Comparison of ENCODE assay signal across 9 cellular contexts in the genomic region with DNA sequence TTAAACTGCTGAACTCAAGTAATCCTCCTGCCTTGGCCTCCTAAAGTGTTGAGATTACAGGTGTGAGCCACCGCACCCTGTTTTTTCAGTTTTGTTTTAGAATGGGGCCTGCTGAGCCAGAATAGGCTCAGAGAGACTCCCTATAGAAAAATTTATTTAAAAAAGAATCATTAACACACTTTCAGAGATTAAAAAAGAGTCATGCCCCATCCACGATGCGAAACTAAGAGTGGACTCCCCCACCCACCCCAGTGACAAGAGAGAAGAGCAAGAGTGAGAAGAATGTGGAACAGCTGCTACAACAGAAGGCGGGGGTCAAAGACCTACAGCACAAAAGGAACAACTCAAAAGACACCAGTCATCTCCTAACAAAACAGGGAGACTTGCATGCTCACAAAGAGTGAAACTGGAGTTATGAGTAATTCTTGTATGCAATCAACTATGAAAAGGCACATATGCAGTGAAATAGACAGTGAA.
DNase-seq lines count a peak whose midpoint lies in the region; ATAC-seq lines count a peak whose summit lies in the region.
"Had no signal": no experiment of that assay in that cellular context is flagged by ENCODE, and none has a peak within 500 bp of the region (broad histone marks: within the 10 kb centered on the region; RNA-seq: fewer than 3 reads in every experiment).

No MANE protein-coding gene starts in this region.

- DNase-seq in activated T-cell treated with anti-CD3 and anti-CD28 coated beads for 48 hours (ENCODE audit: low read depth) (peak; percentile 27), activated T-cell treated with anti-CD3 and anti-CD28 coated beads for 4 hours (no peak), NCI-H2171 (lab: John Stamatoyannopoulos, UW) (no peak), NCI-H748 (lab: John Stamatoyannopoulos, UW; ENCODE audit: unreplicated experiment) (no peak), hippocampal formation (lab: John Stamatoyannopoulos, UW) (no peak)
- peak; percentile 7 to 26 (median 22) for DNase-seq in stimulated activated CD4-positive, alpha-beta T cell treated with anti-CD3 and anti-CD28 coated beads, TNF-alpha, amount 100 ng/mL, for 48 hours (ENCODE audit: low read depth in 3 of 3)
- DNase-seq: NCI-H69 had no signal

- ATAC-seq in HG02571 (IDR thresholded peaks at IDR 0.05; ENCODE audit: unreplicated experiment): peak; percentile 97
- peak; percentile 96 for ATAC-seq in HG03565 (IDR thresholded peaks at IDR 0.05; ENCODE audit: unreplicated experiment)

Comparison
In these comparisons a context has a peak if more than half of its experiments do, and no peak if none do; other contexts are left out.
1. DNase-seq: peak in activated T-cell treated with anti-CD3 and anti-CD28 coated beads for 48 hours (single experiment) and stimulated activated CD4-positive, alpha-beta T cell treated with anti-CD3 and anti-CD28 coated beads, TNF-alpha, amount 100 ng/mL, for 48 hours (3 of 3); none in activated T-cell treated with anti-CD3 and anti-CD28 coated beads for 4 hours (single experiment), NCI-H2171 (single experiment), NCI-H748 (single experiment) and hippocampal formation (0 of 2).